ENCODE assay signal across 12 cellular contexts in the genomic region with DNA sequence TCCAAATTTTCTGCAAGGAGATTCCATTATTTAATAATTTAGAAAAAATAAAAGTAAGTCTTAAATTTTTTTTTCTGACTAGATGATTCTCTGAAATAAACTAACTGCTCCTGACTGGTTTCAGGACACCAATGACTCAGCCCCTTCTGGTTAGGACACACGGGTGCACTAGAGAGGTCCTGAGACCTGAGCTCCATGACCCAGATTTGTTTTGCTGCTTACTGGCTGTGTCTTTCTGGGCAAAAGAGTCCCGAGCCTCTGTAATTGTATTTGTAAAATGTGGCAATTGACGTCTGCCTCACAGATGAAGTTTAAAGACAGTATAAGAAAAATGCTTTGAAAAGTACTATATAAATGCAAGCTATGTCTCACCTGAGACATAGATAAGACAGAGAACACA.
"Had no signal": no experiment of that assay in that cellular context is flagged by ENCODE, and none has a peak within 500 bp of the region (broad histone marks: within the 10 kb centered on the region; RNA-seq: fewer than 3 reads in every experiment).

No MANE protein-coding gene starts in this region.

- H3K27me3 Mint-ChIP-seq: dendritic cell treated with granulocyte-macrophage colony-stimulating factor and Interleukin-4, amounts not matched to agents 40 ng/mL and 50 ng/mL, for 4 days; memory B cell had no signal

- H3K4me1 Mint-ChIP-seq: activated naive CD4-positive, alpha-beta T cell treated with anti-CD3 and anti-CD28 coated beads, Interleukin-2, amount 10 ng/mL, durations not matched to agents 7 days and 5 days; central memory CD8-positive, alpha-beta T cell; memory B cell; nephron had no signal

- H3K27me3 ChIP-seq: left lung had no signal

- H3K27ac ChIP-seq: left lung, thoracic aorta had no signal

- H3K4me1 ChIP-seq: left lung had no signal

- H3K9me3 Mint-ChIP-seq: activated naive CD4-positive, alpha-beta T cell treated with anti-CD3 and anti-CD28 coated beads, Interleukin-2, amount 10 ng/mL, durations not matched to agents 7 days and 5 days; central memory CD8-positive, alpha-beta T cell; dendritic cell treated with granulocyte-macrophage colony-stimulating factor and Interleukin-4, amounts not matched to agents 40 ng/mL and 50 ng/mL, for 4 days; memory B cell; nephron had no signal

- H3K4me3 ChIP-seq: left lung, thoracic aorta had no signal

- DNase-seq: activated CD4-positive, alpha-beta T cell treated with anti-CD3 and anti-CD28 coated beads for 48 hours; activated CD8-positive, alpha-beta T cell treated with anti-CD3 and anti-CD28 coated beads, Interleukin-2, amount 10 ng/mL, durations not matched to agents 7 days and 5 days; activated naive CD4-positive, alpha-beta T cell treated with anti-CD3 and anti-CD28 coated beads, Interleukin-2, amount 10 ng/mL, durations not matched to agents 7 days and 5 days; left lung; stimulated activated CD4-positive, alpha-beta T cell treated with anti-CD3 and anti-CD28 coated beads, Interleukin-12 subunit alpha, Interleukin-12 subunit beta, amount 100 ng/mL, for 4 hours; stimulated activated naive CD8-positive, alpha-beta T cell treated with anti-CD3 and anti-CD28 coated beads, Interleukin-15, Interleukin-2, amounts not matched to agents 100 U/mL and 50 U/mL, for 24 hours; T-helper 9 cell had no signal

- H3K4me3 Mint-ChIP-seq: activated CD8-positive, alpha-beta T cell treated with anti-CD3 and anti-CD28 coated beads, Interleukin-2, amount 10 ng/mL, durations not matched to agents 7 days and 5 days; activated naive CD4-positive, alpha-beta T cell treated with anti-CD3 and anti-CD28 coated beads, Interleukin-2, amount 10 ng/mL, durations not matched to agents 7 days and 5 days; central memory CD8-positive, alpha-beta T cell; dendritic cell treated with granulocyte-macrophage colony-stimulating factor and Interleukin-4, amounts not matched to agents 40 ng/mL and 50 ng/mL, for 4 days; memory B cell; nephron had no signal

- ATAC-seq: activated CD8-positive, alpha-beta T cell treated with anti-CD3 and anti-CD28 coated beads, Interleukin-2, amount 10 ng/mL, durations not matched to agents 7 days and 5 days; left lung; stimulated activated naive CD8-positive, alpha-beta T cell treated with anti-CD3 and anti-CD28 coated beads, Interleukin-15, Interleukin-2, amounts not matched to agents 100 U/mL and 50 U/mL, for 24 hours had no signal

- H3K36me3 Mint-ChIP-seq: activated naive CD4-positive, alpha-beta T cell treated with anti-CD3 and anti-CD28 coated beads, Interleukin-2, amount 10 ng/mL, durations not matched to agents 7 days and 5 days; memory B cell had no signal

- H3K27ac Mint-ChIP-seq: activated CD8-positive, alpha-beta T cell treated with anti-CD3 and anti-CD28 coated beads, Interleukin-2, amount 10 ng/mL, durations not matched to agents 7 days and 5 days; activated naive CD4-positive, alpha-beta T cell treated with anti-CD3 and anti-CD28 coated beads, Interleukin-2, amount 10 ng/mL, durations not matched to agents 7 days and 5 days; dendritic cell treated with granulocyte-macrophage colony-stimulating factor and Interleukin-4, amounts not matched to agents 40 ng/mL and 50 ng/mL, for 4 days; memory B cell; nephron had no signal

- H3K36me3 ChIP-seq: left lung, thoracic aorta had no signal

- H3K9me3 ChIP-seq: left lung, thoracic aorta had no signal
